Comparison of ENCODE assay signal across 17 cellular contexts in genomic region chr1:114749835-114750234, GRCh38. TPM values are rescaled to one million over a fixed set of nuclear protein-coding genes. Genes with fewer than 3 reads are reported as not detected.
DNase-seq lines count a peak whose midpoint lies in the region; ATAC-seq and TF ChIP-seq lines count a peak whose summit lies in the region.
"Had no signal": no experiment of that assay in that cellular context is flagged by ENCODE, and none has a peak within 500 bp of the region (broad histone marks: within the 10 kb centered on the region; RNA-seq: fewer than 3 reads in every experiment).

No MANE protein-coding gene starts in this region.

- H3K23me2 ChIP-seq in H9 (ENCODE audit: insufficient read length, low read depth, low read length, poor library complexity, severe bottlenecking), result no peaks in the 10 kb centered on the region

- H2BK5ac ChIP-seq in H9 (ENCODE audit: insufficient read length, low read length), result no peak overlapping the region

- intact Hi-C loops in CD4-positive, alpha-beta memory T cell (cut with micrococcal nuclease), result loop anchor here (2.0 to 10.0 kb wide), 2 partner anchors 15 to 355 kb away; no protein-coding TSS in a partner anchor

- H3K56ac ChIP-seq in H9 (ENCODE audit: insufficient read length, low read depth, low read length), result no peak overlapping the region

- no peak for DNase-seq in activated T-cell treated with anti-CD3 and anti-CD28 coated beads, Interleukin-2, amount 50 U/mL, for 72 hours
- no peak for DNase-seq in activated T-cell treated with anti-CD3 and anti-CD28 coated beads, Interleukin-2, amount 50 U/mL, for 24 hours
- DNase-seq in CD4-positive, alpha-beta memory T cell, result no peak
- DNase-seq in T-helper 17 cell (no peak), H9 (no peak)
- DNase-seq: COR-L47, NCI-H1436 treated with DMSO at 0.1 percent for 48 hours, NCI-H2029 treated with DMSO at 0.1 percent for 48 hours, NCI-H510A, NCI-H82, PC-9 had no signal

- POLR2A ChIA-PET in CD4-positive, alpha-beta memory T cell (lab: Charles Lee; ENCODE audit: partially characterized antibody), result interaction anchor here (1.0 kb wide), 1 partner anchor 8 kb away, joined by 3 read pairs; the partner anchor contains the start of gene CSDE1

- peaks cover 29% of the 10 kb centered on the region for H3K36me3 ChIP-seq in CD4-positive, alpha-beta memory T cell (ENCODE audit: insufficient read depth, low read length)
- H3K36me3 ChIP-seq in parathyroid adenoma (ENCODE audit: control insufficient read depth, insufficient read depth, low read length), result no peaks in the 10 kb centered on the region

- no peaks in the 10 kb centered on the region for H3K9me3 ChIP-seq in CD4-positive, alpha-beta memory T cell (ENCODE audit: control insufficient read depth in 1 of 2, low read length in 2 of 2)
- H3K9me3 ChIP-seq in T-helper 17 cell (ENCODE audit: control insufficient read depth, low read length, poor library complexity, severe bottlenecking) (no peaks in the 10 kb centered on the region), parathyroid adenoma (ENCODE audit: control insufficient read depth, low read length) (no peaks in the 10 kb centered on the region), H9 (ENCODE audit: control insufficient read depth, low read depth, low read length) (no peaks in the 10 kb centered on the region)
- H3K9me3 ChIP-seq: BLaER1 treated with 17β-estradiol and CSF1 and Interleukin-3, amounts not matched to agents 10 nM and 100 nM; SJSA1 had no signal

- peaks cover 99% of the 10 kb centered on the region for H3K4me1 Mint-ChIP-seq in activated T-cell treated with anti-CD3 and anti-CD28 coated beads, Interleukin-2, amount 50 U/mL, for 72 hours (ENCODE audit: low read depth)
- peaks cover 90% of the 10 kb centered on the region for H3K4me1 Mint-ChIP-seq in activated T-cell treated with anti-CD3 and anti-CD28 coated beads, Interleukin-2, amount 50 U/mL, for 24 hours (ENCODE audit: low read depth)
- peaks cover 70 to 93% (median 84%) of the 10 kb centered on the region in 4 donors for H3K4me1 Mint-ChIP-seq in CD4-positive, alpha-beta memory T cell
- peaks cover 71% of the 10 kb centered on the region for H3K4me1 Mint-ChIP-seq in T-helper 17 cell
- H3K4me1 Mint-ChIP-seq in H9, result peaks cover 27 to 32% of the 10 kb centered on the region in 2 experiments

- H3K4me3 ChIP-seq in CD4-positive, alpha-beta memory T cell (ENCODE audit: low read length in 2 of 2), result no peak overlapping the region
- H3K4me3 ChIP-seq in parathyroid adenoma (ENCODE audit: low read depth, low read length), result no peak overlapping the region
- H3K4me3 ChIP-seq: BLaER1 treated with 17β-estradiol and CSF1 and Interleukin-3, amounts not matched to agents 10 nM and 100 nM; PC-9; SJSA1 had no signal

- no peak overlapping the region for H3K18ac ChIP-seq in H9 (ENCODE audit: insufficient read length, low read depth, low read length)

- no peak for TF ChIP-seq CTCF in parathyroid adenoma (IDR thresholded peaks at IDR 0.05)
- TF ChIP-seq CTCF in H9 (conservative IDR thresholded peaks at IDR 0.05), result no peak

- H3K14ac ChIP-seq in H9 (ENCODE audit: insufficient read depth, low read length), result no peak overlapping the region

- no peak overlapping the region for H4K5ac ChIP-seq in H9 (ENCODE audit: insufficient read length, low read depth, low read length)

- H3K79me2 ChIP-seq in parathyroid adenoma (peaks cover 67% of the 10 kb centered on the region), H9 (ENCODE audit: insufficient read depth, low read length) (peaks cover 64% of the 10 kb centered on the region)

- no peak overlapping the region for H4K8ac ChIP-seq in H9 (replicated peaks; ENCODE audit: insufficient read length, low read depth, low read length)

- H3T11ph ChIP-seq in H9 (ENCODE audit: low read length), result no peak overlapping the region

- H3K4ac ChIP-seq in H9 (ENCODE audit: low read depth, low read length), result no peak overlapping the region

- H3K9ac ChIP-seq in parathyroid adenoma (no peak overlapping the region), H9 (ENCODE audit: extremely low read depth, insufficient read length, low read length) (no peak overlapping the region)
- H3K9ac ChIP-seq: BLaER1 treated with 17β-estradiol and CSF1 and Interleukin-3, amounts not matched to agents 10 nM and 100 nM had no signal

- H3K4me2 ChIP-seq in parathyroid adenoma (ENCODE audit: low read length) (peak overlapping the region; percentile 37), H9 (ENCODE audit: insufficient read depth, insufficient read length, low read length) (no peak overlapping the region)
- H3K4me2 ChIP-seq: PC-9 had no signal

- peak overlapping the region in 1 of 2 donors; percentile 0 for H3K4me3 Mint-ChIP-seq in activated T-cell treated with anti-CD3 and anti-CD28 coated beads, Interleukin-2, amount 50 U/mL, for 72 hours
- H3K4me3 Mint-ChIP-seq in activated T-cell treated with anti-CD3 and anti-CD28 coated beads, Interleukin-2, amount 50 U/mL, for 24 hours, result no peak overlapping the region
- H3K4me3 Mint-ChIP-seq in CD4-positive, alpha-beta memory T cell, result peak overlapping the region in 6 of 8 donors; percentile 5 to 66 (median 34)
- H3K4me3 Mint-ChIP-seq in T-helper 17 cell, result peak overlapping the region; percentile 77
- H3K4me3 Mint-ChIP-seq in H9, result no peak overlapping the region

- no peak overlapping the region for H2AFZ ChIP-seq in parathyroid adenoma
- no peak overlapping the region for H2AFZ ChIP-seq in H9 (ENCODE audit: low read length)
- H2AFZ ChIP-seq: PC-9 had no signal

- no peak overlapping the region for H3K23ac ChIP-seq in H9 (ENCODE audit: insufficient read length, low read depth, low read length)

- H3K79me1 ChIP-seq in H9 (ENCODE audit: insufficient read depth, low read depth, low read length, poor library complexity, severe bottlenecking), result peaks cover 5% of the 10 kb centered on the region

- peaks cover 95% of the 10 kb centered on the region for H3K4me1 ChIP-seq in CD4-positive, alpha-beta memory T cell (ENCODE audit: insufficient read depth, low read length)
- H3K4me1 ChIP-seq in parathyroid adenoma, result peaks cover 11% of the 10 kb centered on the region
- H3K4me1 ChIP-seq in H9 (ENCODE audit: insufficient read depth, low read length), result peaks cover 3% of the 10 kb centered on the region; the same call in 1 of the 2 replicates

- CTCF ChIA-PET in CD4-positive, alpha-beta memory T cell (lab: Charles Lee; ENCODE audit: partially characterized antibody), result no interaction called here

- WGBS in H9 (ENCODE audit: extremely low coverage, insufficient read length, low lambda C conversion rate), result no CpG with 5 or more reads among the region's 5 CpGs

- H2AK5ac ChIP-seq in H9 (ENCODE audit: insufficient read length, low read length), result no peak overlapping the region

- no peak overlapping the region for H2BK20ac ChIP-seq in H9 (ENCODE audit: low read depth, low read length, poor library complexity, severe bottlenecking)

- H4K20me1 ChIP-seq in H9 (ENCODE audit: control insufficient read depth, insufficient read depth, insufficient read length), result peaks cover 3% of the 10 kb centered on the region

- peaks cover 8 to 23% of the 10 kb centered on the region in 2 donors for H3K36me3 Mint-ChIP-seq in activated T-cell treated with anti-CD3 and anti-CD28 coated beads, Interleukin-2, amount 50 U/mL, for 72 hours (ENCODE audit: insufficient read depth in 2 of 2)
- peaks cover 95% of the 10 kb centered on the region for H3K36me3 Mint-ChIP-seq in activated T-cell treated with anti-CD3 and anti-CD28 coated beads, Interleukin-2, amount 50 U/mL, for 24 hours (ENCODE audit: low read depth)
- H3K36me3 Mint-ChIP-seq in CD4-positive, alpha-beta memory T cell, result peaks cover 46 to 49% of the 10 kb centered on the region in 2 donors
- H3K36me3 Mint-ChIP-seq in T-helper 17 cell (ENCODE audit: low read depth) (peaks cover 14% of the 10 kb centered on the region), H9 (ENCODE audit: insufficient read depth in 1 of 3, low read depth in 3 of 3) (peaks cover 31 to 58% (median 53%) of the 10 kb centered on the region in 3 experiments; a peak in 6 of 7 replicates)

- no peaks in the 10 kb centered on the region for H3K27me3 Mint-ChIP-seq in activated T-cell treated with anti-CD3 and anti-CD28 coated beads, Interleukin-2, amount 50 U/mL, for 72 hours (ENCODE audit: low read depth)
- H3K27me3 Mint-ChIP-seq in activated T-cell treated with anti-CD3 and anti-CD28 coated beads, Interleukin-2, amount 50 U/mL, for 24 hours, result no peaks in the 10 kb centered on the region
- no peaks in the 10 kb centered on the region for H3K27me3 Mint-ChIP-seq in CD4-positive, alpha-beta memory T cell
- no peaks in the 10 kb centered on the region for H3K27me3 Mint-ChIP-seq in T-helper 17 cell
- no peaks in the 10 kb centered on the region for H3K27me3 Mint-ChIP-seq in H9 (ENCODE audit: low read depth)

- H2BK15ac ChIP-seq in H9 (ENCODE audit: low read depth, low read length), result no peak overlapping the region

- no peak overlapping the region for H2BK12ac ChIP-seq in H9 (ENCODE audit: insufficient read length, low read depth, low read length)

- H3K27ac Mint-ChIP-seq in activated T-cell treated with anti-CD3 and anti-CD28 coated beads, Interleukin-2, amount 50 U/mL, for 72 hours, result peak overlapping the region; percentile 39
- H3K27ac Mint-ChIP-seq in activated T-cell treated with anti-CD3 and anti-CD28 coated beads, Interleukin-2, amount 50 U/mL, for 24 hours, result no peak overlapping the region
- H3K27ac Mint-ChIP-seq in CD4-positive, alpha-beta memory T cell, result peak overlapping the region in 1 of 7 donors; percentile 15
- H3K27ac Mint-ChIP-seq in T-helper 17 cell (peak overlapping the region; percentile 82), H9 (peak overlapping the region in 1 of 3 experiments; percentile 23; a peak in 1 of 7 replicates)

- H4K91ac ChIP-seq in H9 (ENCODE audit: insufficient read length, low read depth, low read length), result no peak overlapping the region

- no peak for ATAC-seq in activated T-cell treated with anti-CD3 and anti-CD28 coated beads, Interleukin-2, amount 50 U/mL, for 72 hours (replicated peaks in 1 of 2)
- ATAC-seq in T-helper 17 cell (no peak), GM18511 (IDR thresholded peaks at IDR 0.05; ENCODE audit: unreplicated experiment) (no peak), GM18909 (IDR thresholded peaks at IDR 0.05; ENCODE audit: poor library complexity, unreplicated experiment) (no peak)
- ATAC-seq: HCT116 had no signal

- no peak overlapping the region for H3K27ac ChIP-seq in CD4-positive, alpha-beta memory T cell (ENCODE audit: low read depth, low read length)
- H3K27ac ChIP-seq in parathyroid adenoma (no peak overlapping the region), H9 (ENCODE audit: insufficient read length, low read depth, low read length) (no peak overlapping the region)
- H3K27ac ChIP-seq: BLaER1 treated with 17β-estradiol and CSF1 and Interleukin-3, amounts not matched to agents 10 nM and 100 nM; PC-9; SJSA1 had no signal

- no peaks in the 10 kb centered on the region for H3K9me3 Mint-ChIP-seq in activated T-cell treated with anti-CD3 and anti-CD28 coated beads, Interleukin-2, amount 50 U/mL, for 72 hours
- H3K9me3 Mint-ChIP-seq in activated T-cell treated with anti-CD3 and anti-CD28 coated beads, Interleukin-2, amount 50 U/mL, for 24 hours, result no peaks in the 10 kb centered on the region
- H3K9me3 Mint-ChIP-seq in CD4-positive, alpha-beta memory T cell, result no peaks in the 10 kb centered on the region
- H3K9me3 Mint-ChIP-seq in H9, result no peaks in the 10 kb centered on the region

- H2BK120ac ChIP-seq in H9 (ENCODE audit: low read depth, low read length, poor library complexity, severe bottlenecking), result no peak overlapping the region

- H3K27me3 ChIP-seq in CD4-positive, alpha-beta memory T cell (ENCODE audit: insufficient read depth, low read length), result no peaks in the 10 kb centered on the region
- H3K27me3 ChIP-seq in parathyroid adenoma (ENCODE audit: control insufficient read depth, insufficient read depth, low read length) (no peaks in the 10 kb centered on the region), H9 (ENCODE audit: insufficient read depth, low read length) (no peaks in the 10 kb centered on the region)
- H3K27me3 ChIP-seq: BLaER1 treated with 17β-estradiol and CSF1 and Interleukin-3, amounts not matched to agents 10 nM and 100 nM; SJSA1 had no signal

RNA-seq across cellular contexts. Expression of gene CSDE1, which starts 7.9 kb away (rescaled TPM):
- total RNA-seq in activated T-cell treated with anti-CD3 and anti-CD28 coated beads, Interleukin-2, amount 50 U/mL, for 72 hours, result 100 to 1,000 TPM; 478 to 479 TPM
- total RNA-seq in CD4-positive, alpha-beta memory T cell, result 100 to 1,000 TPM; 530 to 559 TPM
- polyA plus RNA-seq in CD4-positive, alpha-beta memory T cell, result 100 to 1,000 TPM; 391 to 444 TPM
- total RNA-seq in T-helper 17 cell, result 100 to 1,000 TPM; 627 to 703 TPM
- 630 and 645 TPM in 2 replicates for total RNA-seq in H9 (2021)

RNA-seq across cellular contexts. Expression of gene SIKE1, which starts 30.6 kb away (rescaled TPM):
- 10 to 100 TPM; 55.7 to 64.7 TPM for total RNA-seq in activated T-cell treated with anti-CD3 and anti-CD28 coated beads, Interleukin-2, amount 50 U/mL, for 72 hours
- 10 to 100 TPM; 66.6 to 67.1 TPM for total RNA-seq in CD4-positive, alpha-beta memory T cell
- 10 to 100 TPM; 35.4 to 36.8 TPM for polyA plus RNA-seq in CD4-positive, alpha-beta memory T cell
- total RNA-seq in T-helper 17 cell, result 10 to 100 TPM; 41.5 to 50.9 TPM
- total RNA-seq in H9 (2021), result 75.3 and 75.5 TPM in 2 replicates

RNA-seq across cellular contexts. Expression of gene NRAS, which starts 33.3 kb away (rescaled TPM):
- total RNA-seq in activated T-cell treated with anti-CD3 and anti-CD28 coated beads, Interleukin-2, amount 50 U/mL, for 72 hours, result 10 to 100 TPM; 63.8 to 73.6 TPM
- total RNA-seq in CD4-positive, alpha-beta memory T cell, result 10 to 100 TPM; 22.0 to 22.3 TPM
- polyA plus RNA-seq in CD4-positive, alpha-beta memory T cell, result 10 to 100 TPM; 18.0 to 29.3 TPM
- 10 to 100 TPM; 24.3 to 32.5 TPM for total RNA-seq in T-helper 17 cell
- 72.9 and 73.4 TPM in 2 replicates for total RNA-seq in H9 (2021)

RNA-seq across cellular contexts. Expression of gene AMPD1, which starts 54.5 kb away (rescaled TPM):
- total RNA-seq in activated T-cell treated with anti-CD3 and anti-CD28 coated beads, Interleukin-2, amount 50 U/mL, for 72 hours, result under 1 TPM in 1 of 2 donors, not detected in 1; 0.17 TPM
- not detected for total RNA-seq in CD4-positive, alpha-beta memory T cell
- not detected for polyA plus RNA-seq in CD4-positive, alpha-beta memory T cell
- not detected for total RNA-seq in T-helper 17 cell
- total RNA-seq in H9 (2021), result not detected in 2 replicates
- total RNA-seq: PC-9, SJSA1 had no signal

Comparison
In these comparisons a context has a peak if more than half of its experiments do, and no peak if none do; other contexts are left out.
1. H3K4me3 Mint-ChIP-seq: peak in CD4-positive, alpha-beta memory T cell (6 of 8) and T-helper 17 cell (single experiment); none in activated T-cell treated with anti-CD3 and anti-CD28 coated beads, Interleukin-2, amount 50 U/mL, for 24 hours (single experiment) and H9 (0 of 2).